8 cellular contexts compared by ENCODE assay signal in the genomic region with DNA sequence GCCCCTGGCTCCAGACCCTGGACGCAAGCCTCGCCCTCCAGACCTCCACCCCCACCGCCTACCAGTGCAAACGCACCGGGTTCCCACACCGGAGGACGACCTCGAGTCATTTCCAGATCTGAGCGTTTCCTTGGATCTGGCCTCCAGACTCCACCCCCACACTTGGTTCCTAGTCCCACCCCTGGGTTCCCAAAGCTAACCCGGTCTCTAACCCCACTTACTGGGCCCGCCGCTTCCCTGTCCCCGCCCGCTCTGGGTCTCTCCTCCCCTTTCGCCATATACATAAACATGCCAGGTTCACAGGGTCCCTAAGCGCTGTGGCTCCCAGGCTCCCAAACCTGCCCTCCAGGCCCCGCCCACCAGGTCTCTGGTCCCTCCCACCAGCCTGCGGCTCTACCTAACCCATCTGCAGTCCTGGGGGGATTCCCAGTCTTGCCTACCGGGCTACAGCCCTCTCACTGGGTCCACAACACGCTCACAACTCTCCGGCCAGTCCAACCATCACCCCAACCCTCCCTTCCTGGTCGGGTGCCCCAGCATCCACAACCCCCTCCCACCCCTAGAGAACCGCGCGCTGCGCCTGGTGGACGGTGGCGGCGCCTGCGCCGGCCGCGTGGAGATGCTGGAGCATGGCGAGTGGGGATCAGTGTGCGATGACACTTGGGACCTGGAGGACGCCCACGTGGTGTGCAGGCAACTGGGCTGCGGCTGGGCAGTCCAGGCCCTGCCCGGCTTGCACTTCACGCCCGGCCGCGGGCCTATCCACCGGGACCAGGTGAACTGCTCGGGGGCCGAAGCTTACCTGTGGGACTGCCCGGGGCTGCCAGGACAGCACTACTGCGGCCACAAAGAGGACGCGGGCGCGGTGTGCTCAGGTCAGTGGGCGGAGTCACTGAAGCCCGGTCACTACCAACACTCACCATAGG. TPM values are rescaled to one million over a fixed set of nuclear protein-coding genes. Genes with fewer than 3 reads are reported as not detected.
DNase-seq lines count a peak whose midpoint lies in the region; ATAC-seq and TF ChIP-seq lines count a peak whose summit lies in the region.

No MANE protein-coding gene starts in this region.

- H3K79me1 ChIP-seq in mesenchymal stem cell (replicated peaks; ENCODE audit: low read length, poor library complexity, severe bottlenecking): no peaks in the 10 kb centered on the region

- no peak overlapping the region for H2AK5ac ChIP-seq in mesenchymal stem cell (ENCODE audit: low read length, severe bottlenecking)

- intact Hi-C loops in activated CD4-positive, alpha-beta T cell treated with anti-CD3 and anti-CD28 coated beads, Interleukin-2, amount 10 ng/mL, durations not matched to agents 24 days and 14 days (cut with micrococcal nuclease): no loop called here
- intact Hi-C loops in thyroid gland (cut with DNase I): no loop called here

- WGBS in mesenchymal stem cell: 24% methylated on average over 51 of the region's 54 CpGs
- whole genome bisulfite sequencing in thyroid gland, 2 donors: 24 to 38% methylated on average over 26 to 41 of the region's 54 CpGs

- H3K27me3 ChIP-seq in mesenchymal stem cell (ENCODE audit: control insufficient read depth in 1 of 2, insufficient read depth in 1 of 2, low read length in 2 of 2) (peaks cover 0 to 86% of the 10 kb centered on the region in 2 experiments), thyroid gland (no peaks in the 10 kb centered on the region)

- no peak overlapping the region for H4K91ac ChIP-seq in mesenchymal stem cell (ENCODE audit: low read length)

- H3K27ac ChIP-seq in mesenchymal stem cell (ENCODE audit: low read length, poor library complexity, severe bottlenecking) (no peak overlapping the region), thyroid gland (no peak overlapping the region)

- H3K9me3 Mint-ChIP-seq in activated CD4-positive, alpha-beta T cell treated with anti-CD3 and anti-CD28 coated beads, Interleukin-2, amount 10 ng/mL, durations not matched to agents 24 days and 14 days: no peaks in the 10 kb centered on the region
- H3K9me3 Mint-ChIP-seq in central memory CD8-positive, alpha-beta T cell: no peaks in the 10 kb centered on the region

- H3K36me3 ChIP-seq in mesenchymal stem cell (ENCODE audit: control insufficient read depth in 1 of 2, insufficient read depth in 2 of 2, low read depth in 1 of 2, low read length in 2 of 2): no peaks in the 10 kb centered on the region
- H3K36me3 ChIP-seq in thyroid gland: no peaks in the 10 kb centered on the region

- H3K27me3 Mint-ChIP-seq in activated CD4-positive, alpha-beta T cell treated with anti-CD3 and anti-CD28 coated beads, Interleukin-2, amount 10 ng/mL, durations not matched to agents 24 days and 14 days: no peaks in the 10 kb centered on the region
- H3K27me3 Mint-ChIP-seq in central memory CD8-positive, alpha-beta T cell: no peaks in the 10 kb centered on the region

- H3K4me3 Mint-ChIP-seq in activated CD4-positive, alpha-beta T cell treated with anti-CD3 and anti-CD28 coated beads, Interleukin-2, amount 10 ng/mL, durations not matched to agents 24 days and 14 days: peak overlapping the region; percentile 64
- peak overlapping the region; percentile 53 for H3K4me3 Mint-ChIP-seq in central memory CD8-positive, alpha-beta T cell

- peak; percentile 71 for DNase-seq in activated CD4-positive, alpha-beta T cell treated with anti-CD3 and anti-CD28 coated beads, Interleukin-2, amount 10 ng/mL, durations not matched to agents 24 days and 14 days
- DNase-seq in activated CD4-positive, alpha-beta T cell treated with anti-CD3 and anti-CD28 coated beads for 1 hour: no peak
- DNase-seq in central memory CD8-positive, alpha-beta T cell (ENCODE audit: low spot score in 2 of 2): no peak
- DNase-seq in mesenchymal stem cell (no peak), thyroid gland (peak; percentile 25 to 39), NCI-H774 (lab: John Stamatoyannopoulos, UW) (no peak)

- H3K4me2 ChIP-seq in mesenchymal stem cell (ENCODE audit: low read length, poor library complexity, severe bottlenecking): peak overlapping the region; percentile 97

- peak overlapping the region; percentile 83 for H3K27ac Mint-ChIP-seq in activated CD4-positive, alpha-beta T cell treated with anti-CD3 and anti-CD28 coated beads, Interleukin-2, amount 10 ng/mL, durations not matched to agents 24 days and 14 days
- peak overlapping the region; percentile 89 for H3K27ac Mint-ChIP-seq in central memory CD8-positive, alpha-beta T cell (ENCODE audit: low read depth)

- H3K4me3 ChIP-seq in mesenchymal stem cell (ENCODE audit: insufficient read depth in 1 of 2, low read depth in 1 of 2, low read length in 2 of 2) (peak overlapping the region; percentile 37 to 48), thyroid gland (replicated peaks in 1 of 3) (peak overlapping the region in 2 of 3 donors; percentile 10 to 44)

- H3K14ac ChIP-seq in mesenchymal stem cell (ENCODE audit: low read length in 2 of 2): no peak overlapping the region

- H3K4me1 Mint-ChIP-seq in activated CD4-positive, alpha-beta T cell treated with anti-CD3 and anti-CD28 coated beads, Interleukin-2, amount 10 ng/mL, durations not matched to agents 24 days and 14 days: peaks cover 66% of the 10 kb centered on the region
- peaks cover 48% of the 10 kb centered on the region for H3K4me1 Mint-ChIP-seq in central memory CD8-positive, alpha-beta T cell

- H3K9ac ChIP-seq in mesenchymal stem cell (ENCODE audit: low read length): no peak overlapping the region

- no peak overlapping the region for H2BK120ac ChIP-seq in mesenchymal stem cell (ENCODE audit: low read depth, low read length)

- TF ChIP-seq CTCF in thyroid gland (IDR thresholded peaks at IDR 0.05): no peak

- no peak overlapping the region for H2AFZ ChIP-seq in mesenchymal stem cell (ENCODE audit: low read depth, low read length)

- no peak overlapping the region for H3K18ac ChIP-seq in mesenchymal stem cell (ENCODE audit: low read depth in 1 of 2, low read length in 2 of 2)

- no peak overlapping the region for H3K23ac ChIP-seq in mesenchymal stem cell (ENCODE audit: low read length in 2 of 2)

- no peak overlapping the region for H2BK12ac ChIP-seq in mesenchymal stem cell (ENCODE audit: low read length in 2 of 2)

- H2BK5ac ChIP-seq in mesenchymal stem cell (ENCODE audit: low read depth, low read length, poor library complexity, severe bottlenecking): no peak overlapping the region

- H2BK15ac ChIP-seq in mesenchymal stem cell (ENCODE audit: low read depth, poor library complexity, severe bottlenecking): no peak overlapping the region

- peaks cover 79% of the 10 kb centered on the region for H3K36me3 Mint-ChIP-seq in activated CD4-positive, alpha-beta T cell treated with anti-CD3 and anti-CD28 coated beads, Interleukin-2, amount 10 ng/mL, durations not matched to agents 24 days and 14 days (ENCODE audit: low read depth)
- peaks cover 71% of the 10 kb centered on the region for H3K36me3 Mint-ChIP-seq in central memory CD8-positive, alpha-beta T cell (ENCODE audit: insufficient read depth)

- ATAC-seq in central memory CD8-positive, alpha-beta T cell (replicated peaks; ENCODE audit: extremely low read depth, poor library complexity, severe bottlenecking): no peak
- ATAC-seq in HG02870 (IDR thresholded peaks at IDR 0.05; ENCODE audit: unreplicated experiment): no peak
- ATAC-seq in HG02885 (IDR thresholded peaks at IDR 0.05; ENCODE audit: poor library complexity, unreplicated experiment): no peak

- H3K4ac ChIP-seq in mesenchymal stem cell (ENCODE audit: low read depth in 1 of 2, low read length in 2 of 2): no peak overlapping the region

- no peak for TF ChIP-seq POLR2A in thyroid gland (IDR thresholded peaks at IDR 0.05)

- H3K9me3 ChIP-seq in mesenchymal stem cell (ENCODE audit: control insufficient read depth, low read length): no peaks in the 10 kb centered on the region
- no peaks in the 10 kb centered on the region for H3K9me3 ChIP-seq in thyroid gland

- H4K8ac ChIP-seq in mesenchymal stem cell (ENCODE audit: low read length): no peak overlapping the region

- peaks cover 41% of the 10 kb centered on the region for H3K4me1 ChIP-seq in mesenchymal stem cell (ENCODE audit: control insufficient read depth, insufficient read depth, low read depth, low read length)
- peaks cover 6 to 19% of the 10 kb centered on the region in 2 donors for H3K4me1 ChIP-seq in thyroid gland

RNA-seq across cellular contexts. Expression of gene CD6, which starts 36.8 kb away (rescaled TPM):
- total RNA-seq in activated CD4-positive, alpha-beta T cell treated with anti-CD3 and anti-CD28 coated beads, Interleukin-2, amount 10 ng/mL, durations not matched to agents 24 days and 14 days: 416 and 421 TPM in 2 replicates
- not detected for polyA plus RNA-seq in mesenchymal stem cell (2013, experiment 1 of 2)
- polyA plus RNA-seq in mesenchymal stem cell (2013, experiment 2 of 2): not detected
- 1 to 10 TPM in 1 of 4 donors, under 1 TPM in 3; 0.40 to 2.7 (median 0.69) TPM for total RNA-seq in thyroid gland

RNA-seq across cellular contexts. Expression of gene SLC15A3, which starts 56.3 kb away (rescaled TPM):
- total RNA-seq in activated CD4-positive, alpha-beta T cell treated with anti-CD3 and anti-CD28 coated beads, Interleukin-2, amount 10 ng/mL, durations not matched to agents 24 days and 14 days: 3.0 and 4.0 TPM in 2 replicates
- 40.1 TPM for polyA plus RNA-seq in mesenchymal stem cell (2013, experiment 1 of 2)
- polyA plus RNA-seq in mesenchymal stem cell (2013, experiment 2 of 2): 32.4 TPM
- total RNA-seq in thyroid gland: 10 to 100 TPM in 2 of 4 donors, 1 to 10 TPM in 2; 6.3 to 16.5 (median 8.9) TPM

Comparison
In these comparisons a context has a peak if more than half of its experiments do, and no peak if none do; other contexts are left out.
1. DNase-seq: peak in activated CD4-positive, alpha-beta T cell treated with anti-CD3 and anti-CD28 coated beads, Interleukin-2, amount 10 ng/mL, durations not matched to agents 24 days and 14 days (single experiment) and thyroid gland (2 of 2); none in activated CD4-positive, alpha-beta T cell treated with anti-CD3 and anti-CD28 coated beads for 1 hour (single experiment), central memory CD8-positive, alpha-beta T cell (0 of 2), mesenchymal stem cell (single experiment) and NCI-H774 (single experiment).
2. RNA of gene CD6, which starts 36.8 kb away (total RNA-seq): 416 to 421 TPM in activated CD4-positive, alpha-beta T cell treated with anti-CD3 and anti-CD28 coated beads, Interleukin-2, amount 10 ng/mL, durations not matched to agents 24 days and 14 days; 0.40 to 2.7 TPM in thyroid gland; every median in the first group is over 100 times any median in the second.